ENCODE assay signal across 17 cellular contexts in the genomic region with DNA sequence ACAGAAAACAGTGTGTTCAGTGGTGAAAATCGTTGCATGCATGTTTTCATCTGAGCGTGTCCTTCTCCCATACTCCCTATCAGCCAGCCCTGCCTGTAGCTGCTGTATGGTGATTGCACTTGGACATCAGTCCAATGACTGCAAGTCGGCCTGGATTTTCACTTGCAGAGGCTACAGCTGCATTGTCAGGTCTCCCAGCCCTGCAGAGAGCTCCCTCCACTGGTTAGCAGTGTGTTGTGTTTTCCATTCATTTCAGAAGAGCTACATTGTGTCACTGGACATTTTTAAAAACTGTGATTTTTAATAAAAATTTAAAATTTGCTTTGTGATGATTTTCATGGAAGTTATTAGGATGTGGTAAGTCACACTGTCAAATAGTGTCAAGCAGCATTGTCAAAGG.
DNase-seq lines count a peak whose midpoint lies in the region; ATAC-seq and TF ChIP-seq lines count a peak whose summit lies in the region.
"Had no signal": no experiment of that assay in that cellular context is flagged by ENCODE, and none has a peak within 500 bp of the region (broad histone marks: within the 10 kb centered on the region; RNA-seq: fewer than 3 reads in every experiment).

No MANE protein-coding gene starts in this region.

- no peak overlapping the region for H3K4me3 Mint-ChIP-seq in nephron progenitor cell
- H3K4me3 Mint-ChIP-seq: activated CD8-positive, alpha-beta T cell treated with anti-CD3 and anti-CD28 coated beads, Interleukin-2, amount 10 ng/mL, durations not matched to agents 7 days and 5 days; IgD-negative memory B cell; mesothelial cell of epicardium had no signal

- H3K4me1 ChIP-seq in colonic mucosa, result no peaks in the 10 kb centered on the region
- H3K4me1 ChIP-seq: testis had no signal

- H3K9ac ChIP-seq in colonic mucosa (ENCODE audit: low read depth in 2 of 2, low read length in 2 of 2), result no peak overlapping the region

- DNase-seq in DMS53 (lab: John Stamatoyannopoulos, UW), result peak; percentile 17
- DNase-seq in DMS53 treated with DMSO at 0.1 percent for 48 hours (lab: John Stamatoyannopoulos, UW; ENCODE audit: unreplicated experiment), result no peak
- peak; percentile 19 for DNase-seq in HuH-7 (ENCODE audit: low spot score)
- DNase-seq in dermis blood vessel endothelial cell, result peak; percentile 11
- no peak for DNase-seq in nephron progenitor cell
- no peak for DNase-seq in ACHN
- DNase-seq in colonic mucosa, result no peak
- DNase-seq: 8988T; activated CD8-positive, alpha-beta T cell treated with anti-CD3 and anti-CD28 coated beads, Interleukin-2, amount 10 ng/mL, durations not matched to agents 7 days and 5 days; activated naive CD4-positive, alpha-beta T cell treated with Interleukin-2 at 50 U/mL for 16 hours; central memory CD4-positive, alpha-beta T cell; NCI-H1436 treated with DMSO at 0.1 percent for 48 hours; testis had no signal

- H3K36me3 Mint-ChIP-seq in nephron progenitor cell (ENCODE audit: low read depth), result peaks cover 2% of the 10 kb centered on the region

- peaks cover 7% of the 10 kb centered on the region for H3K27me3 Mint-ChIP-seq in nephron progenitor cell (ENCODE audit: low read depth, poor library complexity)
- H3K27me3 Mint-ChIP-seq: IgD-negative memory B cell had no signal

- H3K27me3 ChIP-seq in colonic mucosa, result no peaks in the 10 kb centered on the region
- H3K27me3 ChIP-seq: testis had no signal

- intact Hi-C loops in colonic mucosa (cut with DNase I), result no loop called here

- peaks cover 20% of the 10 kb centered on the region for H3K4me1 Mint-ChIP-seq in nephron progenitor cell
- H3K4me1 Mint-ChIP-seq: mesothelial cell of epicardium had no signal

- no peaks in the 10 kb centered on the region for H3K9me3 ChIP-seq in colonic mucosa
- H3K9me3 ChIP-seq: prostate gland, testis had no signal

- peak; percentile 12 for TF ChIP-seq CTCF in nephron progenitor cell (IDR thresholded peaks at IDR 0.05)
- no peak for TF ChIP-seq CTCF in colonic mucosa (IDR thresholded peaks at IDR 0.05)

- ATAC-seq in HG02763 (IDR thresholded peaks at IDR 0.05; ENCODE audit: unreplicated experiment), result no peak
- ATAC-seq: activated CD8-positive, alpha-beta T cell treated with anti-CD3 and anti-CD28 coated beads, Interleukin-2, amount 10 ng/mL, durations not matched to agents 7 days and 5 days had no signal

- H3K9me3 Mint-ChIP-seq in nephron progenitor cell, result peaks cover 19% of the 10 kb centered on the region

- H3K27ac Mint-ChIP-seq in nephron progenitor cell, result no peak overlapping the region
- H3K27ac Mint-ChIP-seq: activated CD8-positive, alpha-beta T cell treated with anti-CD3 and anti-CD28 coated beads, Interleukin-2, amount 10 ng/mL, durations not matched to agents 7 days and 5 days; mesothelial cell of epicardium had no signal

- no peak overlapping the region for H3K4me3 ChIP-seq in colonic mucosa
- H3K4me3 ChIP-seq: prostate gland, testis had no signal

- in situ Hi-C loops in ACHN (cut with HindIII; ENCODE audit: low pct_ligation_motif_present, low pct_unique_long_range_greater_than_20kb, low sequenced_read_pairs), result no loop called here

- H3K27ac ChIP-seq in colonic mucosa, result no peak overlapping the region
- H3K27ac ChIP-seq: prostate gland, testis had no signal

- H3K36me3 ChIP-seq in colonic mucosa, result no peaks in the 10 kb centered on the region
- H3K36me3 ChIP-seq: prostate gland had no signal

Comparison
In these comparisons a context has a peak if more than half of its experiments do, and no peak if none do; other contexts are left out.
1. DNase-seq: peak in DMS53 (single experiment), HuH-7 (single experiment) and dermis blood vessel endothelial cell (single experiment); none in DMS53 treated with DMSO at 0.1 percent for 48 hours (single experiment), nephron progenitor cell (single experiment), ACHN (single experiment) and colonic mucosa (single experiment).